8 cellular contexts compared by ENCODE assay signal in genomic region chr9:129027685-129028191, GRCh38. TPM values are rescaled to one million over a fixed set of nuclear protein-coding genes. Genes with fewer than 3 reads are reported as not detected.
DNase-seq lines count a peak whose midpoint lies in the region; ATAC-seq lines count a peak whose summit lies in the region.

No MANE protein-coding gene starts in this region.

- H3K27me3 ChIP-seq in H7 (ENCODE audit: control insufficient read depth, insufficient read depth, low read length) = no peaks in the 10 kb centered on the region
- no peaks in the 10 kb centered on the region for H3K27me3 ChIP-seq in MG63
- H3K27me3 ChIP-seq in rectal smooth muscle tissue (ENCODE audit: control insufficient read depth, insufficient read depth, low read length) = no peaks in the 10 kb centered on the region

- H3K27me3 Mint-ChIP-seq in activated CD8-positive, alpha-beta T cell treated with anti-CD3 and anti-CD28 coated beads, Interleukin-2, amount 10 ng/mL, durations not matched to agents 7 days and 5 days (ENCODE audit: low read depth) = no peaks in the 10 kb centered on the region

- H3K4me1 Mint-ChIP-seq in activated CD8-positive, alpha-beta T cell treated with anti-CD3 and anti-CD28 coated beads, Interleukin-2, amount 10 ng/mL, durations not matched to agents 7 days and 5 days (ENCODE audit: low read depth) = peaks cover 29% of the 10 kb centered on the region

- DNase-seq in activated CD4-positive, alpha-beta T cell treated with anti-CD3 and anti-CD28 coated beads for 48 hours = peak; percentile 73
- DNase-seq in activated CD4-positive, alpha-beta T cell treated with anti-CD3 and anti-CD28 coated beads for 1 hour = no peak
- DNase-seq in H7 (no peak), MG63 (no peak), globus pallidus (ENCODE audit: low spot score) (peak; percentile 43), AML-193 (lab: John Stamatoyannopoulos, UW) (no peak)
- DNase-seq in activated CD8-positive, alpha-beta T cell treated with anti-CD3 and anti-CD28 coated beads, Interleukin-2, amount 10 ng/mL, durations not matched to agents 7 days and 5 days = peak; percentile 78

- no peaks in the 10 kb centered on the region for H3K36me3 Mint-ChIP-seq in activated CD8-positive, alpha-beta T cell treated with anti-CD3 and anti-CD28 coated beads, Interleukin-2, amount 10 ng/mL, durations not matched to agents 7 days and 5 days (ENCODE audit: low read depth)

- ATAC-seq in activated CD8-positive, alpha-beta T cell treated with anti-CD3 and anti-CD28 coated beads, Interleukin-2, amount 10 ng/mL, durations not matched to agents 7 days and 5 days = peak; percentile 78

- peaks cover 18% of the 10 kb centered on the region for H3K4me1 ChIP-seq in rectal smooth muscle tissue (ENCODE audit: control insufficient read depth, insufficient read depth, low read length)

- H3K4me3 Mint-ChIP-seq in activated CD8-positive, alpha-beta T cell treated with anti-CD3 and anti-CD28 coated beads, Interleukin-2, amount 10 ng/mL, durations not matched to agents 7 days and 5 days = peak overlapping the region; percentile 89

- H3K9ac ChIP-seq in rectal smooth muscle tissue (ENCODE audit: low read length) = peak overlapping the region; percentile 73

- H3K27ac ChIP-seq in rectal smooth muscle tissue (ENCODE audit: low read depth, low read length) = peak overlapping the region; percentile 55

- H3K4me3 ChIP-seq in H7 (ENCODE audit: insufficient read depth, low read depth, low read length) = peak overlapping the region; percentile 87
- peak overlapping the region; percentile 65 for H3K4me3 ChIP-seq in MG63
- peak overlapping the region; percentile 90 for H3K4me3 ChIP-seq in rectal smooth muscle tissue (ENCODE audit: low read length)

- no peaks in the 10 kb centered on the region; the same call in 1 of the 2 replicates for H3K36me3 ChIP-seq in H7 (replicated peaks; ENCODE audit: control insufficient read depth, insufficient read depth, low read length)
- no peaks in the 10 kb centered on the region for H3K36me3 ChIP-seq in MG63
- no peaks in the 10 kb centered on the region for H3K36me3 ChIP-seq in rectal smooth muscle tissue (ENCODE audit: control insufficient read depth, insufficient read depth, low read length)

- H3K9me3 Mint-ChIP-seq in activated CD8-positive, alpha-beta T cell treated with anti-CD3 and anti-CD28 coated beads, Interleukin-2, amount 10 ng/mL, durations not matched to agents 7 days and 5 days (ENCODE audit: insufficient read depth) = no peaks in the 10 kb centered on the region

- CTCF ChIA-PET in activated CD8-positive, alpha-beta T cell treated with anti-CD3 and anti-CD28 coated beads, Interleukin-2, amount 10 ng/mL, durations not matched to agents 7 days and 5 days (lab: Charles Lee) = interaction anchor here (0.8 to 1.2 kb wide), 4 partner anchors 10 to 210 kb away, joined by 3 to 5 read pairs (median 4); partner anchors contain the start of gene ENDOG

- peak overlapping the region; percentile 84 for H3K27ac Mint-ChIP-seq in activated CD8-positive, alpha-beta T cell treated with anti-CD3 and anti-CD28 coated beads, Interleukin-2, amount 10 ng/mL, durations not matched to agents 7 days and 5 days

- H3K9me3 ChIP-seq in MG63 = no peaks in the 10 kb centered on the region

- POLR2A ChIA-PET in activated CD8-positive, alpha-beta T cell treated with anti-CD3 and anti-CD28 coated beads, Interleukin-2, amount 10 ng/mL, durations not matched to agents 7 days and 5 days (lab: Charles Lee) = interaction anchor here (0.6 to 2.7 kb wide), 4 partner anchors 21 to 146 kb away, joined by 3 to 7 read pairs (median 4); partner anchors contain the start of genes KYAT1 and LRRC8A

RNA-seq across cellular contexts. Expression of gene SH3GLB2, which starts 0.4 kb away (rescaled TPM):
- 79.1 and 80.1 TPM in 2 replicates for total RNA-seq in H7 (2014; rRNA removed; shearing (Covaris generic))
- 36.7 and 42.7 TPM in 2 replicates for total RNA-seq in MG63 (2014; rRNA removed; shearing (Covaris generic); ENCODE audit: low replicate concordance)
- total RNA-seq in activated CD8-positive, alpha-beta T cell treated with anti-CD3 and anti-CD28 coated beads, Interleukin-2, amount 10 ng/mL, durations not matched to agents 7 days and 5 days = 100 to 1,000 TPM; 107 to 109 TPM

RNA-seq across cellular contexts. Expression of gene MIGA2, which starts 8.7 kb away (rescaled TPM):
- 26.4 and 33.8 TPM in 2 replicates for total RNA-seq in H7 (2014; rRNA removed; shearing (Covaris generic))
- 16.5 and 19.3 TPM in 2 replicates for total RNA-seq in MG63 (2014; rRNA removed; shearing (Covaris generic); ENCODE audit: low replicate concordance)
- total RNA-seq in activated CD8-positive, alpha-beta T cell treated with anti-CD3 and anti-CD28 coated beads, Interleukin-2, amount 10 ng/mL, durations not matched to agents 7 days and 5 days = 10 to 100 TPM; 38.3 to 45.6 TPM

RNA-seq across cellular contexts. Expression of gene DOLPP1, which starts 53.2 kb away (rescaled TPM):
- 41.3 and 42.5 TPM in 2 replicates for total RNA-seq in H7 (2014; rRNA removed; shearing (Covaris generic))
- total RNA-seq in MG63 (2014; rRNA removed; shearing (Covaris generic); ENCODE audit: low replicate concordance) = 18.4 and 24.9 TPM in 2 replicates
- total RNA-seq in activated CD8-positive, alpha-beta T cell treated with anti-CD3 and anti-CD28 coated beads, Interleukin-2, amount 10 ng/mL, durations not matched to agents 7 days and 5 days = 10 to 100 TPM; 15.9 to 18.8 TPM

Comparison
In these comparisons a context has a peak if more than half of its experiments do, and no peak if none do; other contexts are left out.
1. DNase-seq: peak in activated CD4-positive, alpha-beta T cell treated with anti-CD3 and anti-CD28 coated beads for 48 hours (single experiment), activated CD8-positive, alpha-beta T cell treated with anti-CD3 and anti-CD28 coated beads, Interleukin-2, amount 10 ng/mL, durations not matched to agents 7 days and 5 days (single experiment) and globus pallidus (single experiment); none in activated CD4-positive, alpha-beta T cell treated with anti-CD3 and anti-CD28 coated beads for 1 hour (single experiment), H7 (single experiment), MG63 (single experiment) and AML-193 (0 of 2).
2. Peak in every context shown above with its lines, with median percentiles within 50 percentile points of each other: H3K4me3 ChIP-seq.